Comparison of ENCODE assay signal across 31 cellular contexts in the genomic region with DNA sequence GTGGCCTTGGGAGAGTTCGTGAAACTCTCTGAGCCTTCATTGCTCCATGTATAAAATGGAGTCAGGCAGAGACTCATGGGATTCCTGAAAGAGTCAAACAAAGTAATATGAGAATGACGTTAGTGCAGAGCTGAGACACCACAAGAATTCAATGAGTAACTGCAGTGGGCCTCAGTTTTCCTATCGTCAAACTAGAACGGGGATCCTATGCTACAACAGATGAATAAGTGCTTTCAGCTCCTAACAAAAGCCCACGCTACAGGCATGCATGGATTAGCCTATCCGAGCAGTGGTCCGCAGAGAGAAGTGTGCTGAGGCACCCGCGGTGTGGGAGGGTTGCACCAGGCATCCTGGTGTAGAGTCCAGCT.
DNase-seq lines count a peak whose midpoint lies in the region; ATAC-seq, FAIRE-seq and TF ChIP-seq lines count a peak whose summit lies in the region.
"Had no signal": no experiment of that assay in that cellular context is flagged by ENCODE, and none has a peak within 500 bp of the region (broad histone marks: within the 10 kb centered on the region; RNA-seq: fewer than 3 reads in every experiment).

No MANE protein-coding gene starts in this region.

- no peak overlapping the region for H3K4me3 ChIP-seq in AG04449 (ENCODE audit: low read depth, low read length)
- H3K4me3 ChIP-seq in GM23248 = no peak overlapping the region
- H3K4me3 ChIP-seq in astrocyte (ENCODE audit: insufficient read depth, low read depth, low read length) = no peak overlapping the region
- H3K4me3 ChIP-seq in mesenchymal stem cell (ENCODE audit: insufficient read depth in 1 of 2, low read depth in 1 of 2, low read length in 2 of 2) = no peak overlapping the region
- no peak overlapping the region for H3K4me3 ChIP-seq in effector memory CD4-positive, alpha-beta T cell (ENCODE audit: insufficient read depth, low read depth, low read length, poor library complexity, severe bottlenecking)
- H3K4me3 ChIP-seq: skin epidermis, vagina had no signal

- in situ Hi-C loops in GM23248 (cut with MboI) = no loop called here

- H3K4me3 Mint-ChIP-seq in astrocyte (ENCODE audit: unreplicated experiment) = no peak overlapping the region
- H3K4me3 Mint-ChIP-seq: activated CD4-positive, alpha-beta T cell treated with anti-CD3 and anti-CD28 coated beads for 36 hours; activated CD8-positive, alpha-beta T cell treated with anti-CD3 and anti-CD28 coated beads, Interleukin-2, amount 10 ng/mL, durations not matched to agents 7 days and 5 days; central memory CD8-positive, alpha-beta T cell; H9; stimulated activated naive CD8-positive, alpha-beta T cell treated with anti-CD3 and anti-CD28 coated beads, Interleukin-15, Interleukin-2, amounts not matched to agents 100 ng/mL and 50 ng/mL, for 24 hours; T-helper 2 cell treated with Interferon-gamma antibody and Interleukin-4, amounts not matched to agents 5 μg/mL and 100 μg/mL, for 36 hours had no signal

- H4K91ac ChIP-seq in mesenchymal stem cell (ENCODE audit: low read length) = no peak overlapping the region

- no peak overlapping the region for H4K8ac ChIP-seq in mesenchymal stem cell (ENCODE audit: low read length)

- CTCF ChIA-PET in AG04449 (lab: Yijun Ruan, JAX) = interaction anchor here (0.9 to 1.9 kb wide), 6 partner anchors 9 to 179 kb away, joined by 3 to 7 read pairs (median 3); no protein-coding TSS in a partner anchor

- no peak overlapping the region for H2BK5ac ChIP-seq in mesenchymal stem cell (ENCODE audit: low read depth, low read length, poor library complexity, severe bottlenecking)

- no peak overlapping the region for H3K4ac ChIP-seq in mesenchymal stem cell (ENCODE audit: low read depth in 1 of 2, low read length in 2 of 2)

- WGBS in GM23248 (ENCODE audit: low coverage in 1 of 2, low lambda C conversion rate in 2 of 2, missing lambda C conversion rate in 2 of 2), 2 experiments = 66 to 73% methylated on average over 9 of the region's 9 CpGs
- WGBS in mesenchymal stem cell = 87% methylated on average over 9 of the region's 9 CpGs

- no peaks in the 10 kb centered on the region for H3K79me1 ChIP-seq in mesenchymal stem cell (replicated peaks; ENCODE audit: low read length, poor library complexity, severe bottlenecking)

- no peak for FAIRE-seq in astrocyte (lab: Jason Lieb, UNC)
- FAIRE-seq: endometrium, G401.6, GM19239, HTR-8/SVneo had no signal

- no peaks in the 10 kb centered on the region for H3K9me2 ChIP-seq in GM23248 (ENCODE audit: insufficient read depth)

- no peak overlapping the region for H2AFZ ChIP-seq in GM23248
- H2AFZ ChIP-seq in astrocyte (ENCODE audit: low read depth, low read length) = peak overlapping the region; percentile 57
- H2AFZ ChIP-seq in mesenchymal stem cell (ENCODE audit: low read depth, low read length) = no peak overlapping the region

- H3K4me1 Mint-ChIP-seq in astrocyte (ENCODE audit: low read depth, unreplicated experiment) = peaks cover 5% of the 10 kb centered on the region

- ATAC-seq in HG03439 (IDR thresholded peaks at IDR 0.05; ENCODE audit: unreplicated experiment) = no peak
- ATAC-seq: activated CD4-positive, alpha-beta T cell treated with anti-CD3 and anti-CD28 coated beads for 36 hours; activated CD8-positive, alpha-beta T cell treated with anti-CD3 and anti-CD28 coated beads, Interleukin-2, amount 10 ng/mL, durations not matched to agents 7 days and 5 days; activated naive CD4-positive, alpha-beta T cell treated with anti-CD3 and anti-CD28 coated beads, Interleukin-2, amount 50 U/mL, for 72 hours had no signal

- H3K14ac ChIP-seq in mesenchymal stem cell (ENCODE audit: low read length in 2 of 2) = no peak overlapping the region

- no peak overlapping the region for H2BK15ac ChIP-seq in mesenchymal stem cell (ENCODE audit: low read depth, poor library complexity, severe bottlenecking)

- no peak overlapping the region for H2BK12ac ChIP-seq in mesenchymal stem cell (ENCODE audit: low read length in 2 of 2)

- H3K9ac ChIP-seq in GM23248 (no peak overlapping the region), astrocyte (ENCODE audit: low read length) (no peak overlapping the region), mesenchymal stem cell (ENCODE audit: low read length) (no peak overlapping the region)

- H3K27me3 Mint-ChIP-seq in astrocyte (ENCODE audit: low read depth, unreplicated experiment) = peaks cover 30% of the 10 kb centered on the region
- H3K27me3 Mint-ChIP-seq: activated CD4-positive, alpha-beta T cell treated with anti-CD3 and anti-CD28 coated beads for 36 hours; central memory CD8-positive, alpha-beta T cell; stimulated activated naive CD8-positive, alpha-beta T cell treated with anti-CD3 and anti-CD28 coated beads, Interleukin-15, Interleukin-2, amounts not matched to agents 100 ng/mL and 50 ng/mL, for 24 hours had no signal

- H3K36me3 ChIP-seq in GM23248 (ENCODE audit: low read depth) (no peaks in the 10 kb centered on the region), astrocyte (ENCODE audit: insufficient read depth, low read length) (no peaks in the 10 kb centered on the region), mesenchymal stem cell (ENCODE audit: control insufficient read depth in 1 of 2, insufficient read depth in 2 of 2, low read depth in 1 of 2, low read length in 2 of 2) (no peaks in the 10 kb centered on the region)
- H3K36me3 ChIP-seq in effector memory CD4-positive, alpha-beta T cell (ENCODE audit: control insufficient read depth, insufficient read depth, low read length) = no peaks in the 10 kb centered on the region
- H3K36me3 ChIP-seq: vagina had no signal

- H3K27ac ChIP-seq in GM23248 = no peak overlapping the region
- H3K27ac ChIP-seq in astrocyte (ENCODE audit: low read depth, low read length) = no peak overlapping the region
- H3K27ac ChIP-seq in mesenchymal stem cell (ENCODE audit: low read length, poor library complexity, severe bottlenecking) = no peak overlapping the region
- no peak overlapping the region for H3K27ac ChIP-seq in effector memory CD4-positive, alpha-beta T cell (ENCODE audit: insufficient read depth, low read length, poor library complexity, severe bottlenecking)
- H3K27ac ChIP-seq: vagina had no signal

- peaks cover 5% of the 10 kb centered on the region for H3K36me3 Mint-ChIP-seq in astrocyte (ENCODE audit: low read depth, unreplicated experiment)

- no peak overlapping the region for H3K18ac ChIP-seq in mesenchymal stem cell (ENCODE audit: low read depth in 1 of 2, low read length in 2 of 2)

- no peaks in the 10 kb centered on the region for H3K4me1 ChIP-seq in GM23248 (ENCODE audit: insufficient read depth)
- peaks cover 3% of the 10 kb centered on the region for H3K4me1 ChIP-seq in astrocyte (ENCODE audit: insufficient read depth, low read length)
- H3K4me1 ChIP-seq in mesenchymal stem cell (ENCODE audit: control insufficient read depth, insufficient read depth, low read depth, low read length) = peaks cover 6% of the 10 kb centered on the region
- no peaks in the 10 kb centered on the region for H3K4me1 ChIP-seq in effector memory CD4-positive, alpha-beta T cell (ENCODE audit: control insufficient read depth, insufficient read depth, low read length, poor library complexity, severe bottlenecking)
- H3K4me1 ChIP-seq: vagina had no signal

- no peak overlapping the region for H3K23ac ChIP-seq in mesenchymal stem cell (ENCODE audit: low read length in 2 of 2)

- no peaks in the 10 kb centered on the region for H3F3A ChIP-seq in GM23248 (ENCODE audit: insufficient read depth)

- no peak overlapping the region for H2AK5ac ChIP-seq in mesenchymal stem cell (ENCODE audit: low read length, severe bottlenecking)

- TF ChIP-seq CTCF in AG04449 (IDR thresholded peaks at IDR 0.05; ENCODE audit: insufficient read depth, low read length, missing control alignments) = no peak
- no peak for TF ChIP-seq CTCF in astrocyte (IDR thresholded peaks at IDR 0.05; ENCODE audit: insufficient read depth, low read depth, low read length)

- H4K20me1 ChIP-seq in GM23248 (ENCODE audit: insufficient read depth) (no peaks in the 10 kb centered on the region), astrocyte (ENCODE audit: insufficient read depth, low read length) (no peaks in the 10 kb centered on the region)

- no peaks in the 10 kb centered on the region for H3K9me3 ChIP-seq in GM23248 (ENCODE audit: low read depth)
- no peaks in the 10 kb centered on the region for H3K9me3 ChIP-seq in astrocyte (ENCODE audit: insufficient read depth, low read depth, low read length)
- peaks cover 11% of the 10 kb centered on the region for H3K9me3 ChIP-seq in mesenchymal stem cell (ENCODE audit: control insufficient read depth, low read length)
- H3K9me3 ChIP-seq in effector memory CD4-positive, alpha-beta T cell (ENCODE audit: control insufficient read depth, low read length) = peaks cover 9% of the 10 kb centered on the region
- H3K9me3 ChIP-seq: vagina had no signal

- POLR2A ChIA-PET in AG04449 (lab: Yijun Ruan, JAX) = interaction anchor here (0.7 to 0.9 kb wide), 3 partner anchors 85 to 257 kb away, joined by 3 to 6 read pairs (median 3); no protein-coding TSS in a partner anchor

- peaks cover 9% of the 10 kb centered on the region for H3K9me3 Mint-ChIP-seq in astrocyte (ENCODE audit: unreplicated experiment)
- H3K9me3 Mint-ChIP-seq: central memory CD8-positive, alpha-beta T cell had no signal

- no peak overlapping the region for H2BK120ac ChIP-seq in mesenchymal stem cell (ENCODE audit: low read depth, low read length)

- no peak overlapping the region for H3K4me2 ChIP-seq in GM23248 (ENCODE audit: unreplicated experiment)
- no peak overlapping the region for H3K4me2 ChIP-seq in astrocyte (ENCODE audit: low read length)
- no peak overlapping the region for H3K4me2 ChIP-seq in mesenchymal stem cell (ENCODE audit: low read length, poor library complexity, severe bottlenecking)

- DNase-seq in AG04449 (ENCODE audit: low read depth, low spot score) = peak; percentile 41
- DNase-seq in GM23248 = peak; percentile 63
- peak; percentile 91 for DNase-seq in astrocyte (ENCODE audit: low read depth)
- DNase-seq in mesenchymal stem cell = peak; percentile 10
- DNase-seq in effector memory CD4-positive, alpha-beta T cell = no peak
- no peak for DNase-seq in NCI-H187 treated with DMSO at 0.1 percent for 48 hours (lab: John Stamatoyannopoulos, UW)
- DNase-seq in kidney glomerular epithelial cell (lab: John Stamatoyannopoulos, UW) = no peak
- DNase-seq: activated CD4-positive, alpha-beta T cell treated with anti-CD3 and anti-CD28 coated beads for 36 hours; activated CD8-positive, alpha-beta T cell treated with anti-CD3 and anti-CD28 coated beads, Interleukin-2, amount 10 ng/mL, durations not matched to agents 7 days and 5 days; aorta; dermis blood vessel endothelial cell; DMS153; H9; KBM-7; mammary epithelial cell; MM.1S; NCI-H1436; NCI-H2107; NCI-H446 treated with DMSO at 0.1 percent for 48 hours; nucleus accumbens had no signal

- H3K79me2 ChIP-seq in GM23248 (ENCODE audit: insufficient read depth) (no peaks in the 10 kb centered on the region), astrocyte (ENCODE audit: insufficient read depth, low read length) (no peaks in the 10 kb centered on the region)

- H3K27me3 ChIP-seq in GM23248 (replicated peaks; ENCODE audit: insufficient read depth) (peaks cover 17% of the 10 kb centered on the region; the same call in 1 of the 2 replicates), astrocyte (ENCODE audit: insufficient read depth, low read length) (peaks cover 20% of the 10 kb centered on the region), mesenchymal stem cell (ENCODE audit: control insufficient read depth in 1 of 2, insufficient read depth in 1 of 2, low read length in 2 of 2) (peaks cover 56 to 66% of the 10 kb centered on the region in 2 experiments)
- H3K27me3 ChIP-seq in effector memory CD4-positive, alpha-beta T cell (replicated peaks; ENCODE audit: control insufficient read depth, insufficient read depth, low read length, poor library complexity, severe bottlenecking) = no peaks in the 10 kb centered on the region
- H3K27me3 ChIP-seq: vagina had no signal

- H3K27ac Mint-ChIP-seq in astrocyte (ENCODE audit: unreplicated experiment) = no peak overlapping the region
- H3K27ac Mint-ChIP-seq: activated CD4-positive, alpha-beta T cell treated with anti-CD3 and anti-CD28 coated beads for 36 hours; activated CD8-positive, alpha-beta T cell treated with anti-CD3 and anti-CD28 coated beads, Interleukin-2, amount 10 ng/mL, durations not matched to agents 7 days and 5 days; activated naive CD4-positive, alpha-beta T cell treated with anti-CD3 and anti-CD28 coated beads, Interleukin-2, amount 50 U/mL, for 72 hours; stimulated activated naive CD8-positive, alpha-beta T cell treated with anti-CD3 and anti-CD28 coated beads, Interleukin-15, Interleukin-2, amounts not matched to agents 100 ng/mL and 50 ng/mL, for 24 hours; T-helper 2 cell treated with Interferon-gamma antibody and Interleukin-4, amounts not matched to agents 5 μg/mL and 100 μg/mL, for 36 hours had no signal

Comparison
In these comparisons a context has a peak if more than half of its experiments do, and no peak if none do; other contexts are left out.
1. DNase-seq: peak in AG04449 (single experiment), GM23248 (single experiment), astrocyte (single experiment) and mesenchymal stem cell (single experiment); none in effector memory CD4-positive, alpha-beta T cell (0 of 3), NCI-H187 treated with DMSO at 0.1 percent for 48 hours (single experiment) and kidney glomerular epithelial cell (single experiment).